25 cellular contexts compared by ENCODE assay signal in genomic region chr17:30534938-30535921, GRCh38.
"Had no signal": no experiment of that assay in that cellular context is flagged by ENCODE, and none has a peak within 500 bp of the region (broad histone marks: within the 10 kb centered on the region; RNA-seq: fewer than 3 reads in every experiment).

No MANE protein-coding gene starts in this region.

- H3K27ac ChIP-seq: epithelial cell of prostate, esophagus muscularis mucosa, gastrocnemius medialis, heart right ventricle, left lung, neural progenitor cell, pancreas, right lobe of liver, testis, tibial nerve had no signal

- H3K36me3 Mint-ChIP-seq: natural killer cell treated with Interleukin-12 subunit alpha and Interleukin-12 subunit beta and Interleukin-15 and Interleukin-18, amount 100 ng/mL, for 72 hours; neural progenitor cell had no signal

- DNase-seq: effector memory CD8-positive, alpha-beta T cell; gastrocnemius medialis; heart right ventricle; hypothalamus; left lung; mesenchymal stem cell; midbrain; occipital lobe; pancreas; right lobe of liver; stimulated activated CD4-positive, alpha-beta T cell treated with anti-CD3 and anti-CD28 coated beads, Interleukin-4, amount 100 ng/mL, for 1 hour; stimulated activated CD8-positive, alpha-beta memory T cell treated with anti-CD3 and anti-CD28 coated beads, Interleukin-4, amount 100 ng/mL, for 48 hours; stimulated activated naive B cell treated with anti-CD40 and anti-IgM and Interleukin-4, amounts not matched to agents 10 μg/mL and 1 μg/mL and 100 μg/mL, for 72 hours; stimulated activated naive CD8-positive, alpha-beta T cell treated with anti-CD3 and anti-CD28 coated beads, Interleukin-15, amount 100 ng/mL, for 72 hours; testis had no signal

- H3K27me3 ChIP-seq: esophagus muscularis mucosa, gastrocnemius medialis, heart right ventricle, left lung, neural progenitor cell, pancreas, right lobe of liver, testis, tibial nerve had no signal

- H3K4me1 Mint-ChIP-seq: stimulated activated naive B cell treated with anti-CD40 and anti-IgM and Interleukin-4, amounts not matched to agents 10 μg/mL and 1 μg/mL and 100 μg/mL, for 72 hours; stimulated activated naive CD8-positive, alpha-beta T cell treated with anti-CD3 and anti-CD28 coated beads, Interleukin-15, amount 100 ng/mL, for 72 hours had no signal

- H3K36me3 ChIP-seq: gastrocnemius medialis, left lung, neural progenitor cell, pancreas, right lobe of liver had no signal

- H3K4me1 ChIP-seq: esophagus muscularis mucosa, gastrocnemius medialis, heart right ventricle, left lung, neural progenitor cell, pancreas, right lobe of liver, testis, tibial nerve had no signal

- H3K27ac Mint-ChIP-seq: dendritic cell treated with granulocyte-macrophage colony-stimulating factor and Interleukin-4, amounts not matched to agents 40 ng/mL and 50 ng/mL, for 4 days; effector memory CD8-positive, alpha-beta T cell; natural killer cell treated with Interleukin-12 subunit alpha and Interleukin-12 subunit beta and Interleukin-15 and Interleukin-18, amount 100 ng/mL, for 72 hours; neural progenitor cell; progenitor cell of endocrine pancreas; stimulated activated naive B cell treated with anti-CD40 and anti-IgM and Interleukin-4, amounts not matched to agents 10 μg/mL and 1 μg/mL and 100 μg/mL, for 72 hours; stimulated activated naive CD8-positive, alpha-beta T cell treated with anti-CD3 and anti-CD28 coated beads, Interleukin-15, amount 100 ng/mL, for 72 hours had no signal

- H3K4me3 ChIP-seq: esophagus muscularis mucosa, gastrocnemius medialis, heart right ventricle, left lung, lung, neural progenitor cell, pancreas, right lobe of liver, testis, tibial nerve had no signal

- H3K9me3 ChIP-seq: esophagus muscularis mucosa, gastrocnemius medialis, heart right ventricle, left lung, pancreas, right lobe of liver, testis, tibial nerve had no signal

- FAIRE-seq: colon, islet of Langerhans, pancreas had no signal

- ATAC-seq: effector memory CD8-positive, alpha-beta T cell; gastrocnemius medialis; left lung; pancreas; stimulated activated naive B cell treated with anti-CD40 and anti-IgM and Interleukin-4, amounts not matched to agents 10 μg/mL and 1 μg/mL and 100 μg/mL, for 72 hours; stimulated activated naive CD8-positive, alpha-beta T cell treated with anti-CD3 and anti-CD28 coated beads, Interleukin-15, amount 100 ng/mL, for 72 hours had no signal

- H3K27me3 Mint-ChIP-seq: dendritic cell treated with granulocyte-macrophage colony-stimulating factor and Interleukin-4, amounts not matched to agents 40 ng/mL and 50 ng/mL, for 4 days; effector memory CD8-positive, alpha-beta T cell; natural killer cell treated with Interleukin-12 subunit alpha and Interleukin-12 subunit beta and Interleukin-15 and Interleukin-18, amount 100 ng/mL, for 72 hours; progenitor cell of endocrine pancreas; stimulated activated naive B cell treated with anti-CD40 and anti-IgM and Interleukin-4, amounts not matched to agents 10 μg/mL and 1 μg/mL and 100 μg/mL, for 72 hours; stimulated activated naive CD8-positive, alpha-beta T cell treated with anti-CD3 and anti-CD28 coated beads, Interleukin-15, amount 100 ng/mL, for 72 hours had no signal

- H3K9me3 Mint-ChIP-seq: dendritic cell treated with granulocyte-macrophage colony-stimulating factor and Interleukin-4, amounts not matched to agents 40 ng/mL and 50 ng/mL, for 4 days; effector memory CD8-positive, alpha-beta T cell; natural killer cell treated with Interleukin-12 subunit alpha and Interleukin-12 subunit beta and Interleukin-15 and Interleukin-18, amount 100 ng/mL, for 72 hours; neural progenitor cell; stimulated activated naive CD8-positive, alpha-beta T cell treated with anti-CD3 and anti-CD28 coated beads, Interleukin-15, amount 100 ng/mL, for 72 hours had no signal

- H3K4me3 Mint-ChIP-seq: dendritic cell treated with granulocyte-macrophage colony-stimulating factor and Interleukin-4, amounts not matched to agents 40 ng/mL and 50 ng/mL, for 4 days; effector memory CD8-positive, alpha-beta T cell; natural killer cell treated with Interleukin-12 subunit alpha and Interleukin-12 subunit beta and Interleukin-15 and Interleukin-18, amount 100 ng/mL, for 72 hours; neural progenitor cell; stimulated activated naive B cell treated with anti-CD40 and anti-IgM and Interleukin-4, amounts not matched to agents 10 μg/mL and 1 μg/mL and 100 μg/mL, for 72 hours; stimulated activated naive CD8-positive, alpha-beta T cell treated with anti-CD3 and anti-CD28 coated beads, Interleukin-15, amount 100 ng/mL, for 72 hours had no signal
